15 cellular contexts compared by ENCODE assay signal in the genomic region with DNA sequence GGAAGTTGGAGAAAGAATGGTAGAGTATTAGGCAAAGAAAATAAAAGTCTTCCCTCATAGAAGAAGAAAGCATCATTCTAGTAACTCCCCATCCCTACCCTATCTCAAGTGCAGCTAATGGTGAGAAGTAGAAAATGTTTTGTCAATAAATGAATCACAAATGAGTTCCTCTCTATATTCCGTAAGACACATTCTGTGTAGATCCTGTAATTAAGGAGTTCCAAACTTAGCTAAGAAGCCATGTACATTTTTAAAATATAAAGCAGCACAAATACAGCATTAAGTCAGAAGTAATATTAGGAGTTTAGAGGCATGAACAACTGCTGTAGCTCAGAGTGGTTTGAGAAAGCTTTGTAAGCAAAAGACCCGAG.
"Had no signal": no experiment of that assay in that cellular context is flagged by ENCODE, and none has a peak within 500 bp of the region (broad histone marks: within the 10 kb centered on the region; RNA-seq: fewer than 3 reads in every experiment).

No MANE protein-coding gene starts in this region.

- ATAC-seq: esophagus mucosa; stimulated activated effector memory CD8-positive, alpha-beta T cell treated with anti-CD3 and anti-CD28 coated beads, Interleukin-12 subunit alpha, Interleukin-12 subunit beta, amount 100 ng/mL, for 72 hours; WTC11 had no signal

- H3K27me3 ChIP-seq: upper lobe of left lung had no signal

- H3K4me3 Mint-ChIP-seq: activated T-cell treated with anti-CD3 and anti-CD28 coated beads, Interleukin-2, amount 50 U/mL, for 24 hours; immature natural killer cell; naive B cell; stimulated activated effector memory CD8-positive, alpha-beta T cell treated with anti-CD3 and anti-CD28 coated beads, Interleukin-12 subunit alpha, Interleukin-12 subunit beta, amount 100 ng/mL, for 72 hours; WTC11 had no signal

- DNase-seq: activated CD4-positive, alpha-beta T cell treated with anti-CD3 and anti-CD28 coated beads, Interleukin-2, amount 10 ng/mL, durations not matched to agents 24 days and 14 days; activated T-cell treated with anti-CD3 and anti-CD28 coated beads, Interleukin-2, amount 50 U/mL, for 24 hours; central memory CD4-positive, alpha-beta T cell; cortex of kidney; glutamatergic neuron; immature natural killer cell; left cardiac atrium; lower lobe of right lung; naive B cell; right cardiac atrium; upper lobe of left lung had no signal

- H3K36me3 Mint-ChIP-seq: immature natural killer cell; naive B cell; stimulated activated effector memory CD8-positive, alpha-beta T cell treated with anti-CD3 and anti-CD28 coated beads, Interleukin-12 subunit alpha, Interleukin-12 subunit beta, amount 100 ng/mL, for 72 hours had no signal

- H3K4me1 Mint-ChIP-seq: WTC11 had no signal

- H3K9me3 Mint-ChIP-seq: activated T-cell treated with anti-CD3 and anti-CD28 coated beads, Interleukin-2, amount 50 U/mL, for 24 hours; stimulated activated effector memory CD8-positive, alpha-beta T cell treated with anti-CD3 and anti-CD28 coated beads, Interleukin-12 subunit alpha, Interleukin-12 subunit beta, amount 100 ng/mL, for 72 hours had no signal

- H3K27ac ChIP-seq: lower lobe of right lung had no signal

- H3K27me3 Mint-ChIP-seq: activated CD4-positive, alpha-beta T cell treated with anti-CD3 and anti-CD28 coated beads, Interleukin-2, amount 10 ng/mL, durations not matched to agents 24 days and 14 days; naive B cell; progenitor cell of endocrine pancreas had no signal

- H3K27ac Mint-ChIP-seq: activated T-cell treated with anti-CD3 and anti-CD28 coated beads, Interleukin-2, amount 50 U/mL, for 24 hours; immature natural killer cell; progenitor cell of endocrine pancreas; stimulated activated effector memory CD8-positive, alpha-beta T cell treated with anti-CD3 and anti-CD28 coated beads, Interleukin-12 subunit alpha, Interleukin-12 subunit beta, amount 100 ng/mL, for 72 hours; WTC11 had no signal
